ENCODE assay signal across 23 cellular contexts in the genomic region with DNA sequence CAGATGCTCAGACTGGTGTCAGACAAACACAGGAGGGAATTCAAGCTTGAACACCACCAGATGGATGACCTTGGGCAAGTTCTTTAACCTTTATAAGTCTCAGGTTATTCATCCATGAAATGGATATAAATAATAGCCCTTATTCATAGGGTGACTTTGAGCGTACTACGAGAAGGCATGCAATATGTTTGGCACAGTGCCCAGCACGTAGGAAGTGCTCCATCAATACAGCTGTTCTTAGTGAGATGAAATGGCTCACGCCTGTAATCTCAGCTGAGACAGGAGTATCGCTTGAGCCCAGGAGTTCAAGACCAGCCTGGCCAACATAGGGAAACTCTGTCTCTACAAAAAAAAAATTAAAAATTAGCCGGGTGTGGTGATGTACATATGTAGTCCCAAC.
DNase-seq lines count a peak whose midpoint lies in the region; TF ChIP-seq lines count a peak whose summit lies in the region.
"Had no signal": no experiment of that assay in that cellular context is flagged by ENCODE, and none has a peak within 500 bp of the region (broad histone marks: within the 10 kb centered on the region; RNA-seq: fewer than 3 reads in every experiment).

No MANE protein-coding gene starts in this region.

- H3K4me1 ChIP-seq in SJCRH30, result no peaks in the 10 kb centered on the region
- H3K4me1 ChIP-seq: gastrocnemius medialis, lower lobe of right lung had no signal

- H3K27me3 Mint-ChIP-seq in endothelial cell (ENCODE audit: unreplicated experiment), result peaks cover 1% of the 10 kb centered on the region

- no peak overlapping the region for H3K27ac Mint-ChIP-seq in endothelial cell (ENCODE audit: unreplicated experiment)
- H3K27ac Mint-ChIP-seq: activated naive CD8-positive, alpha-beta T cell treated with anti-CD3 and anti-CD28 coated beads for 36 hours; CD4-positive, alpha-beta memory T cell; naive thymus-derived CD8-positive, alpha-beta T cell; stimulated activated effector memory CD8-positive, alpha-beta T cell treated with anti-CD3 and anti-CD28 coated beads, Interleukin-12 subunit alpha, Interleukin-12 subunit beta, amount 100 ng/mL, for 72 hours had no signal

- no peaks in the 10 kb centered on the region for H3K4me1 Mint-ChIP-seq in endothelial cell (ENCODE audit: unreplicated experiment)
- H3K4me1 Mint-ChIP-seq: activated naive CD8-positive, alpha-beta T cell treated with anti-CD3 and anti-CD28 coated beads for 36 hours; CD4-positive, alpha-beta memory T cell; IgD-negative memory B cell; naive thymus-derived CD8-positive, alpha-beta T cell; stimulated activated effector memory CD8-positive, alpha-beta T cell treated with anti-CD3 and anti-CD28 coated beads, Interleukin-12 subunit alpha, Interleukin-12 subunit beta, amount 100 ng/mL, for 72 hours had no signal

- H3K27me3 ChIP-seq in SJCRH30, result no peaks in the 10 kb centered on the region
- H3K27me3 ChIP-seq: gastrocnemius medialis had no signal

- H3K27ac ChIP-seq in SJCRH30, result no peak overlapping the region
- H3K27ac ChIP-seq: 22Rv1, gastrocnemius medialis, lower lobe of right lung, SK-N-MC had no signal

- peak; percentile 25 for DNase-seq in DMS53 (lab: John Stamatoyannopoulos, UW)
- no peak for DNase-seq in DMS53 treated with DMSO at 0.1 percent for 48 hours (lab: John Stamatoyannopoulos, UW; ENCODE audit: unreplicated experiment)
- DNase-seq in NAMALWA (ENCODE audit: low spot score), result peak; percentile 8
- peak; percentile 13 to 41 for DNase-seq in SJCRH30
- peak; percentile 5 for DNase-seq in glomerular visceral epithelial cell (ENCODE audit: extremely low spot score)
- no peak for DNase-seq in endothelial cell (ENCODE audit: low spot score)
- no peak for DNase-seq in CD1c-positive myeloid dendritic cell (ENCODE audit: extremely low spot score)
- DNase-seq in activated CD4-positive, alpha-beta T cell treated with anti-CD3 and anti-CD28 coated beads, Interleukin-2, amount 50 U/mL, for 1 hour, result no peak
- DNase-seq: activated CD4-positive, alpha-beta T cell treated with anti-CD3 and anti-CD28 coated beads, Interleukin-2, amount 50 U/mL, for 4 hours; activated naive CD8-positive, alpha-beta T cell treated with anti-CD3 and anti-CD28 coated beads for 36 hours; activated T-cell treated with anti-CD3 and anti-CD28 coated beads, Interleukin-2, amount 50 U/mL, for 4 hours; CD4-positive, alpha-beta memory T cell; effector CD8-positive, alpha-beta T cell; gastrocnemius medialis; GDM1; lower lobe of right lung; naive thymus-derived CD8-positive, alpha-beta T cell; NCI-H187 treated with DMSO at 0.1 percent for 48 hours had no signal

- H3K36me3 ChIP-seq in SJCRH30, result no peaks in the 10 kb centered on the region
- H3K36me3 ChIP-seq: gastrocnemius medialis, lower lobe of right lung had no signal

- no peak overlapping the region for H3K4me3 Mint-ChIP-seq in endothelial cell (ENCODE audit: unreplicated experiment)
- H3K4me3 Mint-ChIP-seq: activated naive CD8-positive, alpha-beta T cell treated with anti-CD3 and anti-CD28 coated beads for 36 hours; activated T-cell treated with anti-CD3 and anti-CD28 coated beads, Interleukin-2, amount 50 U/mL, for 4 hours; CD4-positive, alpha-beta memory T cell; IgD-negative memory B cell; naive thymus-derived CD8-positive, alpha-beta T cell; stimulated activated effector memory CD8-positive, alpha-beta T cell treated with anti-CD3 and anti-CD28 coated beads, Interleukin-12 subunit alpha, Interleukin-12 subunit beta, amount 100 ng/mL, for 72 hours had no signal

- H3K9me3 Mint-ChIP-seq in endothelial cell (ENCODE audit: unreplicated experiment), result peaks cover 5% of the 10 kb centered on the region
- H3K9me3 Mint-ChIP-seq: activated naive CD8-positive, alpha-beta T cell treated with anti-CD3 and anti-CD28 coated beads for 36 hours; activated T-cell treated with anti-CD3 and anti-CD28 coated beads, Interleukin-2, amount 50 U/mL, for 4 hours; CD4-positive, alpha-beta memory T cell; IgD-negative memory B cell; naive thymus-derived CD8-positive, alpha-beta T cell; stimulated activated effector memory CD8-positive, alpha-beta T cell treated with anti-CD3 and anti-CD28 coated beads, Interleukin-12 subunit alpha, Interleukin-12 subunit beta, amount 100 ng/mL, for 72 hours had no signal

- H3K36me3 Mint-ChIP-seq in endothelial cell (ENCODE audit: low read depth, unreplicated experiment), result no peaks in the 10 kb centered on the region
- H3K36me3 Mint-ChIP-seq: activated naive CD8-positive, alpha-beta T cell treated with anti-CD3 and anti-CD28 coated beads for 36 hours; CD4-positive, alpha-beta memory T cell; IgD-negative memory B cell; naive thymus-derived CD8-positive, alpha-beta T cell; stimulated activated effector memory CD8-positive, alpha-beta T cell treated with anti-CD3 and anti-CD28 coated beads, Interleukin-12 subunit alpha, Interleukin-12 subunit beta, amount 100 ng/mL, for 72 hours had no signal

- H3K4me3 ChIP-seq in SJCRH30, result no peak overlapping the region
- H3K4me3 ChIP-seq: gastrocnemius medialis, lower lobe of right lung, SK-N-MC, smooth muscle cell had no signal

- no peaks in the 10 kb centered on the region for H3K9me3 ChIP-seq in SJCRH30 (replicated peaks)
- H3K9me3 ChIP-seq: gastrocnemius medialis, lower lobe of right lung had no signal

- TF ChIP-seq CTCF in endothelial cell (IDR thresholded peaks at IDR 0.05; ENCODE audit: unreplicated experiment), result no peak

Comparison
In these comparisons a context has a peak if more than half of its experiments do, and no peak if none do; other contexts are left out.
1. DNase-seq: peak in DMS53 (single experiment), NAMALWA (single experiment), SJCRH30 (2 of 2) and glomerular visceral epithelial cell (single experiment); none in DMS53 treated with DMSO at 0.1 percent for 48 hours (single experiment), endothelial cell (single experiment), CD1c-positive myeloid dendritic cell (single experiment) and activated CD4-positive, alpha-beta T cell treated with anti-CD3 and anti-CD28 coated beads, Interleukin-2, amount 50 U/mL, for 1 hour (single experiment).